In genomic region chr20:62595491-62595890, GRCh38 we compare ENCODE assay signal across 9 cellular contexts. TPM values are rescaled to one million over a fixed set of nuclear protein-coding genes. Genes with fewer than 3 reads are reported as not detected.
DNase-seq lines count a peak whose midpoint lies in the region; ATAC-seq, FAIRE-seq and TF ChIP-seq lines count a peak whose summit lies in the region.
"Had no signal": no experiment of that assay in that cellular context is flagged by ENCODE, and none has a peak within 500 bp of the region (broad histone marks: within the 10 kb centered on the region; RNA-seq: fewer than 3 reads in every experiment).

No MANE protein-coding gene starts in this region.

- H3K36me3 ChIP-seq in PC-3 (ENCODE audit: low read depth, low read length), result no peaks in the 10 kb centered on the region
- H3K36me3 ChIP-seq in neutrophil, result peaks cover 66% of the 10 kb centered on the region

- H3K9me3 ChIP-seq in PC-3 (ENCODE audit: low read length), result no peaks in the 10 kb centered on the region
- H3K9me3 ChIP-seq in neutrophil, result no peaks in the 10 kb centered on the region

- H3K9me3 Mint-ChIP-seq in stimulated activated effector memory CD8-positive, alpha-beta T cell treated with anti-CD3 and anti-CD28 coated beads, Interleukin-12 subunit alpha, Interleukin-12 subunit beta, amount 100 ng/mL, for 72 hours, result no peaks in the 10 kb centered on the region
- H3K9me3 Mint-ChIP-seq: endodermal cell had no signal

- no peak overlapping the region for H3K4me2 ChIP-seq in PC-3 (ENCODE audit: low read length)

- ATAC-seq in PC-3, result peak; percentile 70
- peak; percentile 57 for ATAC-seq in esophagus mucosa
- ATAC-seq in stimulated activated effector memory CD8-positive, alpha-beta T cell treated with anti-CD3 and anti-CD28 coated beads, Interleukin-12 subunit alpha, Interleukin-12 subunit beta, amount 100 ng/mL, for 72 hours, result no peak
- ATAC-seq in HG03139 (IDR thresholded peaks at IDR 0.05; ENCODE audit: unreplicated experiment), result no peak

- no peaks in the 10 kb centered on the region for H4K20me1 ChIP-seq in PC-3 (ENCODE audit: low read length)

- no peak overlapping the region for H2AFZ ChIP-seq in PC-3 (ENCODE audit: low read length)

- H3K79me2 ChIP-seq in PC-3 (ENCODE audit: low read length), result peaks cover 13% of the 10 kb centered on the region

- H3K4me1 Mint-ChIP-seq in stimulated activated effector memory CD8-positive, alpha-beta T cell treated with anti-CD3 and anti-CD28 coated beads, Interleukin-12 subunit alpha, Interleukin-12 subunit beta, amount 100 ng/mL, for 72 hours, result peaks cover 8% of the 10 kb centered on the region
- H3K4me1 Mint-ChIP-seq: endodermal cell had no signal

- H3K9ac ChIP-seq in PC-3 (ENCODE audit: low read length), result no peak overlapping the region

- no peak for TF ChIP-seq POLR2A in GM12891 (IDR thresholded peaks at IDR 0.05; ENCODE audit: low read depth, low read length)

- H3K4me3 Mint-ChIP-seq in stimulated activated effector memory CD8-positive, alpha-beta T cell treated with anti-CD3 and anti-CD28 coated beads, Interleukin-12 subunit alpha, Interleukin-12 subunit beta, amount 100 ng/mL, for 72 hours, result no peak overlapping the region
- H3K4me3 Mint-ChIP-seq: endodermal cell had no signal

- no peaks in the 10 kb centered on the region for H3F3A ChIP-seq in PC-3 (ENCODE audit: low read length, unreplicated experiment)

- no peaks in the 10 kb centered on the region for H3K36me3 Mint-ChIP-seq in stimulated activated effector memory CD8-positive, alpha-beta T cell treated with anti-CD3 and anti-CD28 coated beads, Interleukin-12 subunit alpha, Interleukin-12 subunit beta, amount 100 ng/mL, for 72 hours

- FAIRE-seq in GM12891 (lab: Jason Lieb, UNC), result peak; percentile 33

- TF ChIP-seq CTCF in PC-3 (conservative IDR thresholded peaks at IDR 0.05; ENCODE audit: low read depth, low read length), result no peak
- TF ChIP-seq CTCF in neutrophil (IDR thresholded peaks at IDR 0.05), result no peak

- H3K4me3 ChIP-seq in PC-3 (ENCODE audit: low read length) (no peak overlapping the region), neutrophil (ENCODE audit: low read depth in 1 of 2, low read length in 1 of 2) (no peak overlapping the region)

- POLR2A ChIA-PET in PC-3 (lab: Charles Lee; ENCODE audit: unreplicated experiment), result no interaction called here

- H3K27ac Mint-ChIP-seq in stimulated activated effector memory CD8-positive, alpha-beta T cell treated with anti-CD3 and anti-CD28 coated beads, Interleukin-12 subunit alpha, Interleukin-12 subunit beta, amount 100 ng/mL, for 72 hours, result no peak overlapping the region
- H3K27ac Mint-ChIP-seq: endodermal cell had no signal

- intact Hi-C loops in PC-3 (cut with micrococcal nuclease), result no loop called here

- H3K27me3 ChIP-seq in PC-3 (ENCODE audit: low read length) (no peaks in the 10 kb centered on the region), neutrophil (no peaks in the 10 kb centered on the region)

- no peaks in the 10 kb centered on the region for H3K9me2 ChIP-seq in PC-3 (replicated peaks; ENCODE audit: low read length)

- H3K27ac ChIP-seq in PC-3 (ENCODE audit: low read length) (no peak overlapping the region), neutrophil (peak overlapping the region; percentile 49)

- no TSS peak for BruUV-seq in PC-3 (replicated peaks; lab: Mats Ljungman, UMichigan)

- H3K4me1 ChIP-seq in PC-3 (ENCODE audit: insufficient read depth, low read length) (peaks cover 28% of the 10 kb centered on the region), neutrophil (ENCODE audit: control insufficient read depth in 1 of 2, insufficient read depth in 1 of 2, low read depth in 1 of 2, low read length in 1 of 2) (peaks cover 23 to 37% of the 10 kb centered on the region in 2 experiments)

- DNase-seq in GM12891 (ENCODE audit: insufficient read length, low spot score) (no peak), PC-3 (peak; percentile 70), NCI-H2171 (lab: John Stamatoyannopoulos, UW) (no peak), NAMALWA (ENCODE audit: low spot score) (no peak)
- DNase-seq in stimulated activated effector memory CD8-positive, alpha-beta T cell treated with anti-CD3 and anti-CD28 coated beads, Interleukin-12 subunit alpha, Interleukin-12 subunit beta, amount 100 ng/mL, for 72 hours (ENCODE audit: low spot score in 2 of 2), result no peak
- DNase-seq: endodermal cell had no signal

- CTCF ChIA-PET in PC-3 (lab: Charles Lee), result no interaction called here

TF ChIP-seq in GM12891, 5 proteins besides CTCF, POLR2A, EP300 and RAD21:
- no peak for TF ChIP-seq POLR2AphosphoS5 (IDR thresholded peaks at IDR 0.05; ENCODE audit: low read depth, low read length)
- no peak for TF ChIP-seq TAF1 (IDR thresholded peaks at IDR 0.05; ENCODE audit: low read depth, low read length)
- no peak for TF ChIP-seq PAX5 (IDR thresholded peaks at IDR 0.05; ENCODE audit: insufficient read depth, low read length, severe bottlenecking)
- TF ChIP-seq POU2F2 (IDR thresholded peaks at IDR 0.05; ENCODE audit: low read depth, low read length), result no peak
- TF ChIP-seq SPI1 (IDR thresholded peaks at IDR 0.05; ENCODE audit: low read depth, low read length), result no peak

RNA-seq across cellular contexts. Expression of gene SLCO4A1, which starts 46.8 kb away (rescaled TPM):
- polyA plus RNA-seq in GM12891 (2012; ENCODE audit: low read depth, missing spikeins), result 11.7 TPM
- total RNA-seq in PC-3 (2014; rRNA removed) (161 and 162 TPM in 2 replicates), esophagus mucosa (13.7 TPM)

Comparison
In these comparisons a context has a peak if more than half of its experiments do, and no peak if none do; other contexts are left out.
1. ATAC-seq: peak in PC-3 (single experiment) and esophagus mucosa (single experiment); none in stimulated activated effector memory CD8-positive, alpha-beta T cell treated with anti-CD3 and anti-CD28 coated beads, Interleukin-12 subunit alpha, Interleukin-12 subunit beta, amount 100 ng/mL, for 72 hours (single experiment) and HG03139 (single experiment).
2. RNA of gene SLCO4A1, which starts 46.8 kb away (total RNA-seq): 161 to 162 TPM in PC-3; 13.7 TPM in esophagus mucosa (single experiment); every median in the first group is over 10 times any median in the second.